16 cellular contexts compared by ENCODE assay signal in genomic region chr2:127498386-127498785, GRCh38. TPM values are rescaled to one million over a fixed set of nuclear protein-coding genes. Genes with fewer than 3 reads are reported as not detected.
DNase-seq lines count a peak whose midpoint lies in the region; ATAC-seq and TF ChIP-seq lines count a peak whose summit lies in the region.
"Had no signal": no experiment of that assay in that cellular context is flagged by ENCODE, and none has a peak within 500 bp of the region (broad histone marks: within the 10 kb centered on the region; RNA-seq: fewer than 3 reads in every experiment).

No MANE protein-coding gene starts in this region.

- H3K4me3 ChIP-seq in breast epithelium: no peak overlapping the region
- H3K4me3 ChIP-seq in RWPE2 (ENCODE audit: severe bottlenecking): no peak overlapping the region
- H3K4me3 ChIP-seq in fibroblast of mammary gland (ENCODE audit: control insufficient read depth, low read depth, low read length): no peak overlapping the region
- H3K4me3 ChIP-seq in Caco-2 (ENCODE audit: low read depth, low read length): no peak overlapping the region
- H3K4me3 ChIP-seq: ovary had no signal

- H3K27ac Mint-ChIP-seq in MCF 10A (ENCODE audit: low read depth, unreplicated experiment) (peak overlapping the region; percentile 55), Caco-2 (ENCODE audit: unreplicated experiment) (no peak overlapping the region)

- H3K27me3 Mint-ChIP-seq in MCF 10A (ENCODE audit: insufficient read depth, unreplicated experiment): no peaks in the 10 kb centered on the region
- no peaks in the 10 kb centered on the region for H3K27me3 Mint-ChIP-seq in Caco-2 (ENCODE audit: insufficient read depth, unreplicated experiment)

- peak; percentile 55; the same call in 2 of the 3 replicates for ATAC-seq in RWPE2 (ENCODE audit: low read depth)
- ATAC-seq: esophagus mucosa had no signal

- H3K9me3 ChIP-seq in breast epithelium (no peaks in the 10 kb centered on the region), RWPE2 (ENCODE audit: severe bottlenecking) (no peaks in the 10 kb centered on the region), Caco-2 (no peaks in the 10 kb centered on the region)
- H3K9me3 ChIP-seq: ovary had no signal

- H3K36me3 Mint-ChIP-seq in MCF 10A (ENCODE audit: insufficient read depth, unreplicated experiment) (peaks cover 88% of the 10 kb centered on the region), Caco-2 (ENCODE audit: insufficient read depth, unreplicated experiment) (peaks cover 92% of the 10 kb centered on the region)

- CTCF ChIA-PET in MCF 10A (lab: Yijun Ruan, JAX): no interaction called here
- CTCF ChIA-PET in Caco-2 (lab: Charles Lee): no interaction called here

- intact Hi-C loops in MCF 10A (cut with micrococcal nuclease): no loop called here
- intact Hi-C loops in breast epithelium (cut with DNase I; ENCODE audit: low total_unique reads): no loop called here
- intact Hi-C loops in Caco-2 (cut with micrococcal nuclease; ENCODE audit: unreplicated experiment): no loop called here

- no TSS peak for BruUV-seq in MCF 10A (replicated peaks; lab: Mats Ljungman, UMichigan)
- no TSS peak for BruUV-seq in Caco-2 (replicated peaks; lab: Mats Ljungman, UMichigan)

- H3K4me1 ChIP-seq in breast epithelium (no peaks in the 10 kb centered on the region), RWPE2 (ENCODE audit: insufficient read depth, poor library complexity, severe bottlenecking) (no peaks in the 10 kb centered on the region), Caco-2 (no peaks in the 10 kb centered on the region)

- POLR2A ChIA-PET in MCF 10A (lab: Yijun Ruan, JAX) (interaction anchor here (1.3 kb wide), 1 partner anchor 12 kb away, joined by 4 read pairs; no protein-coding TSS in a partner anchor), Caco-2 (lab: Charles Lee) (no interaction called here)

- DNase-seq in MCF 10A (ENCODE audit: unreplicated experiment): peak; percentile 69
- DNase-seq in breast epithelium (ENCODE audit: low spot score in 2 of 2): no peak
- no peak for DNase-seq in RWPE2 (ENCODE audit: low spot score)
- DNase-seq in fibroblast of mammary gland (ENCODE audit: low read depth): peak; percentile 81
- no peak for DNase-seq in Caco-2
- DNase-seq in foreskin melanocyte: no peak
- DNase-seq in stimulated activated CD4-positive, alpha-beta T cell treated with anti-CD3 and anti-CD28 coated beads, Interleukin-2, amount 100 ng/mL, for 48 hours: no peak
- no peak for DNase-seq in T-helper 1 cell
- DNase-seq: activated CD4-positive, alpha-beta T cell treated with anti-CD3 and anti-CD28 coated beads, Interleukin-2, amount 50 U/mL, for 48 hours; activated gamma-delta T cell treated with Interleukin-2 at 50 U/mL for 16 hours; GOT3; NCI-H1092 treated with DMSO at 0.1 percent for 48 hours; NCI-H446 treated with DMSO at 0.1 percent for 48 hours; ovary; stimulated activated CD8-positive, alpha-beta memory T cell treated with anti-CD3 and anti-CD28 coated beads, Interleukin-4, amount 100 ng/mL, for 48 hours had no signal

- TF ChIP-seq CTCF in MCF 10A (IDR thresholded peaks at IDR 0.05; ENCODE audit: unreplicated experiment) (no peak), breast epithelium (IDR thresholded peaks at IDR 0.05) (no peak), RWPE2 (IDR thresholded peaks at IDR 0.05; ENCODE audit: poor library complexity, severe bottlenecking) (no peak), fibroblast of mammary gland (conservative IDR thresholded peaks at IDR 0.05; ENCODE audit: control insufficient read depth, insufficient read depth, low read depth, low read length) (no peak), Caco-2 (IDR thresholded peaks at IDR 0.05; ENCODE audit: insufficient read depth in 1 of 2, low read depth in 1 of 2, low read length in 1 of 2, severe bottlenecking in 1 of 2, unreplicated experiment in 1 of 2) (no peak)

- no peaks in the 10 kb centered on the region for H3K9me3 Mint-ChIP-seq in MCF 10A (ENCODE audit: unreplicated experiment)
- no peaks in the 10 kb centered on the region for H3K9me3 Mint-ChIP-seq in Caco-2 (ENCODE audit: unreplicated experiment)

- H3K27me3 ChIP-seq in breast epithelium (no peaks in the 10 kb centered on the region), RWPE2 (ENCODE audit: insufficient read depth, poor library complexity, severe bottlenecking) (no peaks in the 10 kb centered on the region), Caco-2 (replicated peaks; ENCODE audit: control insufficient read depth, insufficient read depth, low read length) (no peaks in the 10 kb centered on the region)
- H3K27me3 ChIP-seq: ovary had no signal

- peaks cover 12% of the 10 kb centered on the region for H3K4me1 Mint-ChIP-seq in MCF 10A (ENCODE audit: insufficient read depth, unreplicated experiment)
- H3K4me1 Mint-ChIP-seq in Caco-2 (ENCODE audit: low read depth, unreplicated experiment): no peaks in the 10 kb centered on the region

- peaks cover 5% of the 10 kb centered on the region for H3K36me3 ChIP-seq in breast epithelium
- peaks cover 97% of the 10 kb centered on the region for H3K36me3 ChIP-seq in RWPE2 (ENCODE audit: low read depth)
- H3K36me3 ChIP-seq in Caco-2 (ENCODE audit: control insufficient read depth, insufficient read depth, low read length): peaks cover 3% of the 10 kb centered on the region
- H3K36me3 ChIP-seq: ovary had no signal

- H3K27ac ChIP-seq in breast epithelium: no peak overlapping the region
- no peak overlapping the region for H3K27ac ChIP-seq in RWPE2 (ENCODE audit: poor library complexity, severe bottlenecking)
- H3K27ac ChIP-seq: ovary had no signal

- H3K4me3 Mint-ChIP-seq in MCF 10A (ENCODE audit: unreplicated experiment): no peak overlapping the region
- H3K4me3 Mint-ChIP-seq in Caco-2 (ENCODE audit: unreplicated experiment): no peak overlapping the region

- TF ChIP-seq POLR2A in breast epithelium (IDR thresholded peaks at IDR 0.05): no peak

RNA-seq across cellular contexts. Expression of gene IWS1, which starts 27.9 kb away (rescaled TPM):
- total RNA-seq in MCF 10A (2022) (56.8 and 57.0 TPM in 2 replicates), breast epithelium (10 to 100 TPM; 24.0 to 51.8 (median 43.2) TPM), Caco-2 (2022) (56.0 and 63.7 TPM in 2 replicates)

RNA-seq across cellular contexts. Expression of gene MYO7B, which starts 37.1 kb away (rescaled TPM):
- total RNA-seq in MCF 10A (2022) (not detected in 2 replicates), breast epithelium (1 to 10 TPM in 1 of 3 donors, under 1 TPM in 1, not detected in 1; 0.32 to 2.3 TPM), Caco-2 (2022) (0.27 and 0.58 TPM in 2 replicates)

Comparison
In these comparisons a context has a peak if more than half of its experiments do, and no peak if none do; other contexts are left out.
1. DNase-seq: peak in MCF 10A (single experiment) and fibroblast of mammary gland (single experiment); none in breast epithelium (0 of 2), RWPE2 (single experiment), Caco-2 (0 of 2), foreskin melanocyte (single experiment), stimulated activated CD4-positive, alpha-beta T cell treated with anti-CD3 and anti-CD28 coated beads, Interleukin-2, amount 100 ng/mL, for 48 hours (0 of 2) and T-helper 1 cell (0 of 5).